Comparison of ENCODE assay signal across 6 cellular contexts in the genomic region with DNA sequence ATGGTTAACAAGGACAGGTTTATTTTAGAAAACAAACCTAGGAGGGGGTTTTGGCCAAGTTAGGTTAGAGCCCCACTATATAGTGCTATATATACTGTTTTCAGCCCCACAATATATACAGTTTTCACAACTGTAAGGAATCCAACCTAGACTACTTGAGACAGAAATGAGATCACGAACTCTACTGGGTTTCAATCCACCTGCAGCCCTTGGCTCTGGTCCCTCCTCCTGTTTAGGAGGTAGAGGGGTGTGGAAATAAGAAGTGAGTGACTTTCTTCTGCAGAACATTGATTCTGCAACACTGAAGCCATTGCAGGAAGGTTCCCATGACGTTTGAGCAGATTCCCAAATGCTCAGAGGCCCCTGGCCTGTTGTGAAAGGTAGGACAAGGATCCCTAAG.
DNase-seq lines count a peak whose midpoint lies in the region; ATAC-seq and TF ChIP-seq lines count a peak whose summit lies in the region.
"Not testable (repeated sequence)": the region's sequence is repeated elsewhere in the genome, so short reads cannot be mapped to it uniquely, and the experiment has no call there.

No MANE protein-coding gene starts in this region.

- not testable (repeated sequence) for H3K4me3 ChIP-seq in left lung, lower lobe of right lung, lung, upper lobe of right lung

- not testable (repeated sequence) for H3K36me3 ChIP-seq in left lung; lower lobe of right lung; lung (ENCODE audit: control insufficient read depth in 2 of 2, insufficient read depth in 2 of 2, low read length in 2 of 2); upper lobe of right lung

- DNase-seq in RPMI8226 (peak; percentile 0), superior temporal gyrus (ENCODE audit: extremely low spot score) (peak; percentile 1)
- not testable (repeated sequence) for DNase-seq in left lung; lower lobe of right lung; lung (ENCODE audit: low spot score); upper lobe of right lung

- not testable (repeated sequence) for H3K27ac ChIP-seq in left lung; lower lobe of right lung; lung (ENCODE audit: low read depth in 1 of 2, low read length in 1 of 2); upper lobe of right lung

- intact Hi-C loops in left lung (cut with DNase I); lower lobe of right lung (cut with DNase I); upper lobe of right lung (cut with DNase I): not testable (repeated sequence)

- ATAC-seq in left lung, result peak; percentile 77
- peak; percentile 70 to 85 for ATAC-seq in lower lobe of right lung
- ATAC-seq in lung (ENCODE audit: insufficient read depth, low FRiP score), result peak; percentile 41
- ATAC-seq in upper lobe of right lung, result peak; percentile 80

- H3K4me1 ChIP-seq in left lung; lower lobe of right lung; lung (ENCODE audit: control insufficient read depth in 2 of 2, insufficient read depth in 2 of 2, low read length in 2 of 2); upper lobe of right lung: not testable (repeated sequence)

- not testable (repeated sequence) for TF ChIP-seq CTCF in left lung (IDR thresholded peaks at IDR 0.05); lower lobe of right lung (IDR thresholded peaks at IDR 0.05); lung (IDR thresholded peaks at IDR 0.05; ENCODE audit: control extremely low read depth, extremely low read depth); upper lobe of right lung (IDR thresholded peaks at IDR 0.05)

- H3K9me3 ChIP-seq in left lung; lower lobe of right lung; lung (ENCODE audit: control insufficient read depth in 2 of 2, insufficient read depth in 1 of 2, low read length in 1 of 2); upper lobe of right lung: not testable (repeated sequence)

- 60 to 100% methylated on average over 1 of the region's 2 CpGs for WGBS in lung, 2 donors

- H3K27me3 ChIP-seq in left lung; lower lobe of right lung (ENCODE audit: low read depth); lung (ENCODE audit: control insufficient read depth, insufficient read depth); upper lobe of right lung: not testable (repeated sequence)
